Comparison of ENCODE assay signal across 9 cellular contexts in genomic region chr19:17755977-17756670, GRCh38. TPM values are rescaled to one million over a fixed set of nuclear protein-coding genes. Genes with fewer than 3 reads are reported as not detected.
DNase-seq lines count a peak whose midpoint lies in the region; ATAC-seq, FAIRE-seq and TF ChIP-seq lines count a peak whose summit lies in the region.
"Had no signal": no experiment of that assay in that cellular context is flagged by ENCODE, and none has a peak within 500 bp of the region (broad histone marks: within the 10 kb centered on the region; RNA-seq: fewer than 3 reads in every experiment).

No MANE protein-coding gene starts in this region.

- no TSS peak for BruUV-seq in GM12878 (replicated peaks; lab: Mats Ljungman, UMichigan)

- no peak for TF ChIP-seq CTCF in A549 (IDR thresholded peaks at IDR 0.05)
- TF ChIP-seq CTCF in GM10266 (IDR thresholded peaks at IDR 0.05; ENCODE audit: control insufficient read depth, insufficient read depth, low read depth, missing control alignments), result no peak
- no peak for TF ChIP-seq CTCF in GM12878 (IDR thresholded peaks at IDR 0.05 in 2 of 3, conservative IDR thresholded peaks at IDR 0.05 in 1 of 3; ENCODE audit: control insufficient read depth in 2 of 3, extremely low read depth in 1 of 3, insufficient read depth in 1 of 3, low read depth in 3 of 3, low read length in 3 of 3)
- TF ChIP-seq CTCF in nephron progenitor cell (IDR thresholded peaks at IDR 0.05), result no peak
- no peak for TF ChIP-seq CTCF in prostate gland (IDR thresholded peaks at IDR 0.05)

- in situ Hi-C loops in GM12878 (cut with MboI), result no loop called here

- RAD21 ChIA-PET in GM12878 (lab: Charles Lee; ENCODE audit: unreplicated experiment), result interaction anchor here (0.8 to 6.7 kb wide), 10 partner anchors 9 to 233 kb away, joined by 3 to 96 read pairs (median 3); partner anchors contain the start of gene CCDC124

- no peak overlapping the region for H3K27ac Mint-ChIP-seq in nephron progenitor cell

- H3K9ac ChIP-seq in GM12878 (ENCODE audit: control insufficient read depth, insufficient read depth, low read length), result peak overlapping the region; percentile 47; the same call in 1 of the 2 replicates

- 51% methylated on average over 12 of the region's 12 CpGs for WGBS in A549 (ENCODE audit: missing lambda C conversion rate)
- WGBS in GM12878 (ENCODE audit: insufficient coverage, insufficient replicate concordance, low lambda C conversion rate, missing lambda C conversion rate), result under 1% methylated on average over 12 of the region's 12 CpGs
- WGBS in prostate gland, result 61% methylated on average over 12 of the region's 12 CpGs

- no peaks in the 10 kb centered on the region for H3K36me3 Mint-ChIP-seq in nephron progenitor cell (ENCODE audit: low read depth)

- H3K4me3 Mint-ChIP-seq in nephron progenitor cell, result no peak overlapping the region

- no peak overlapping the region for H2AFZ ChIP-seq in GM12878 (ENCODE audit: control insufficient read depth, low read depth, low read length)

- SMC1A ChIA-PET in GM12878 (lab: Charles Lee; ENCODE audit: uncharacterized antibody, unreplicated experiment), result interaction anchor here (0.9 to 8.8 kb wide), 7 partner anchors 11 to 150 kb away, joined by 4 to 93 read pairs (median 40); partner anchors contain the start of genes JAK3 and MAP1S

- H3K27me3 Mint-ChIP-seq in nephron progenitor cell (ENCODE audit: low read depth, poor library complexity), result no peaks in the 10 kb centered on the region

- TF ChIP-seq EP300 in A549 (IDR thresholded peaks at IDR 0.05) (no peak), GM12878 (IDR thresholded peaks at IDR 0.05; ENCODE audit: borderline replicate concordance in 1 of 2, control insufficient read depth in 1 of 2, low read depth in 2 of 2, low read length in 2 of 2) (no peak)

- no peaks in the 10 kb centered on the region for H3K27me3 ChIP-seq in GM12878 (replicated peaks in 1 of 2; ENCODE audit: control insufficient read depth in 2 of 2, insufficient read depth in 2 of 2, low read length in 1 of 2)
- no peaks in the 10 kb centered on the region for H3K27me3 ChIP-seq in prostate gland (replicated peaks; ENCODE audit: insufficient read depth)

- no peaks in the 10 kb centered on the region for H4K20me1 ChIP-seq in GM12878 (ENCODE audit: control insufficient read depth, insufficient read depth)

- POLR2A ChIA-PET in A549 (lab: Yijun Ruan, JAX) (interaction anchor here (1.2 kb wide), 1 partner anchor 103 kb away, joined by 3 read pairs; the partner anchor contains the start of gene RPL18A), GM12878 (lab: Charles Lee) (interaction anchor here (0.6 to 3.0 kb wide), 8 partner anchors 8 to 336 kb away, joined by 3 to 23 read pairs (median 6); partner anchors contain the start of gene MAP1S)

- no peak overlapping the region for H3K4me3 ChIP-seq in A549
- H3K4me3 ChIP-seq in GM12878, result peak overlapping the region; percentile 69
- no peak overlapping the region for H3K4me3 ChIP-seq in prostate gland

- peaks cover 20% of the 10 kb centered on the region for H3K4me1 Mint-ChIP-seq in nephron progenitor cell

- DNase-seq in A549 (ENCODE audit: low read depth in 1 of 2, low spot score in 1 of 2), result peak; percentile 49 to 82
- peak; percentile 81 for DNase-seq in GM10266 (ENCODE audit: extremely low spot score)
- peak; percentile 30 for DNase-seq in NCI-H510A treated with DMSO at 0.1 percent for 48 hours (lab: John Stamatoyannopoulos, UW)
- peak; percentile 37 for DNase-seq in GM12878 (ENCODE audit: low read depth, low spot score)
- DNase-seq in nephron progenitor cell, result peak; percentile 84
- no peak for DNase-seq in prostate gland (ENCODE audit: low spot score)
- no peak for DNase-seq in KG1 (lab: John Stamatoyannopoulos, UW)

- H3K9me3 ChIP-seq in A549 (no peaks in the 10 kb centered on the region), GM12878 (replicated peaks; ENCODE audit: control insufficient read depth, insufficient read depth, low read length) (no peaks in the 10 kb centered on the region; the same call in 2 of the 3 replicates), prostate gland (no peaks in the 10 kb centered on the region)

- TF ChIP-seq RAD21 in A549 (conservative IDR thresholded peaks at IDR 0.05 in 1 of 2, IDR thresholded peaks at IDR 0.05 in 1 of 2), result no peak
- TF ChIP-seq RAD21 in GM12878 (IDR thresholded peaks at IDR 0.05; ENCODE audit: insufficient read depth, low read depth, low read length), result no peak

- H3K9me3 Mint-ChIP-seq in nephron progenitor cell, result no peaks in the 10 kb centered on the region

- peak overlapping the region; percentile 62 for H3K4me2 ChIP-seq in A549
- H3K4me2 ChIP-seq in GM12878 (ENCODE audit: control insufficient read depth, insufficient read depth), result peak overlapping the region; percentile 82

- intact Hi-C loops in GM12878 (cut with micrococcal nuclease; ENCODE audit: unreplicated experiment), result loop anchor here (2.0 kb wide), 1 partner anchor 21 kb away; no protein-coding TSS in a partner anchor
- intact Hi-C loops in prostate gland (cut with DNase I), result no loop called here

- no peak for FAIRE-seq in A549 (lab: Jason Lieb, UNC)
- FAIRE-seq in GM12878 (lab: Jason Lieb, UNC), result no peak

- H3K36me3 ChIP-seq in GM12878 (ENCODE audit: control insufficient read depth in 2 of 2, insufficient read depth in 2 of 2, low read length in 1 of 2) (peaks cover 0 to 5% of the 10 kb centered on the region in 2 experiments; a peak in 3 of 4 replicates), prostate gland (no peaks in the 10 kb centered on the region)

- H3K79me2 ChIP-seq in GM12878 (ENCODE audit: control insufficient read depth, insufficient read depth, low read length), result peaks cover 18% of the 10 kb centered on the region

- peak; percentile 72 to 76 for ATAC-seq in A549
- peak; percentile 45 for ATAC-seq in GM12878
- ATAC-seq in HG02938 (IDR thresholded peaks at IDR 0.05; ENCODE audit: unreplicated experiment), result no peak

- TF ChIP-seq POLR2A in A549 (IDR thresholded peaks at IDR 0.05; ENCODE audit: low read length) (no peak), GM12878 (IDR thresholded peaks at IDR 0.05; ENCODE audit: low read depth, low read length) (no peak), prostate gland (IDR thresholded peaks at IDR 0.05) (no peak)

- peaks cover 34% of the 10 kb centered on the region for H3K4me1 ChIP-seq in A549
- peaks cover 61% of the 10 kb centered on the region for H3K4me1 ChIP-seq in GM12878 (ENCODE audit: control insufficient read depth, insufficient read depth, low read length)
- no peaks in the 10 kb centered on the region for H3K4me1 ChIP-seq in prostate gland (replicated peaks)

- CTCF ChIA-PET in A549 (lab: Yijun Ruan, JAX), result interaction anchor here (1.6 kb wide), 1 partner anchor 10 kb away, joined by 6 read pairs; no protein-coding TSS in a partner anchor
- CTCF ChIA-PET in GM12878 (lab: Yijun Ruan, JAX), result interaction anchor here (0.7 to 6.8 kb wide), 13 partner anchors 10 to 177 kb away, joined by 3 to 85 read pairs (median 5); partner anchors contain the start of genes CCDC124, JAK3, MAP1S and RPL18A

- H3K27ac ChIP-seq in A549 (peak overlapping the region; percentile 80 to 91; a peak in 5 of 6 replicates), GM12878 (ENCODE audit: control insufficient read depth, insufficient read depth) (peak overlapping the region; percentile 66), prostate gland (no peak overlapping the region)

RNA-seq across cellular contexts. Expression of gene FCHO1, which starts 4.8 kb away (rescaled TPM):
- polyA plus RNA-seq in A549 (2011; rRNA removed) (1.7 and 2.2 TPM in 2 replicates), A549 (2017; fragmentation: RNase III; extraction: RNeasy Plus Mini Kit Qiagen cat#74134 plus additional on column Dnase treatment) (13.1 to 14.3 TPM (median 13.6 TPM) in 3 replicates), GM12878 (2011; rRNA removed) (4.3 and 7.2 TPM in 2 replicates), GM12878 (2014; fragmentation: Illumina TruSeq; extraction: Trizol) (6.9 and 11.7 TPM in 2 replicates), GM12878 (2014; fragmentation: Nextera tagmentation; extraction: Ambion mirVana) (under 1 TPM; 0.14 to 0.73 TPM), GM12878 (2014; rRNA removed) (19.2 and 22.7 TPM in 2 replicates), GM12878 (2016; fragmentation: Nextera tagmentation; extraction: Ambion mirVana) (10 to 100 TPM; 24.4 to 28.4 TPM)
- polyA plus RNA-seq in A549 (2012; cell fraction: cytosol; rRNA removed), result 4.2 and 6.1 TPM in 2 replicates
- 9.9 and 11.3 TPM in 2 replicates for polyA plus RNA-seq in A549 (2012; cell fraction: nucleus; rRNA removed)
- polyA minus RNA-seq in A549 (2011; rRNA and poly(A)+ RNA removed), result 3.3 and 4.6 TPM in 2 replicates
- total RNA-seq in GM12878 (2013; cell fraction: nucleolus; rRNA removed), result 133 and 141 TPM in 2 replicates
- total RNA-seq in GM12878 (2014; rRNA removed) (24.3 and 25.2 TPM in 2 replicates), GM12878 (2014; rRNA removed; fragmentation: Illumina TruSeq; extraction: Trizol) (12.2 and 12.5 TPM in 2 replicates), GM12878 (2021) (36.9 and 45.8 TPM in 2 replicates), prostate gland (10 to 100 TPM in 1 of 2 donors, 1 to 10 TPM in 1; 1.3 to 10.7 TPM)
- polyA plus RNA-seq in GM12878 (2011; ENCODE audit: low read depth), result 10.8 TPM
- 8.2 and 10.2 TPM in 2 replicates for polyA plus RNA-seq in GM12878 (2011; cell fraction: cytosol; rRNA removed)
- 57.4 and 76.4 TPM in 2 replicates for polyA plus RNA-seq in GM12878 (2011; cell fraction: nucleus; rRNA removed)
- polyA plus RNA-seq in GM12878 (2012), result 24.4 and 28.1 TPM in 2 replicates
- polyA minus RNA-seq in GM12878 (2011; rRNA and poly(A)+ RNA removed), result 30.5 and 47.3 TPM in 2 replicates
- polyA minus RNA-seq in GM12878 (2011; cell fraction: cytosol; rRNA and poly(A)+ RNA removed), result 11.3 and 13.5 TPM in 2 replicates
- 62.5 and 90.0 TPM in 2 replicates for polyA minus RNA-seq in GM12878 (2011; cell fraction: nucleus; rRNA and poly(A)+ RNA removed)

RNA-seq across cellular contexts. Expression of gene MAP1S, which starts 36.8 kb away (rescaled TPM):
- polyA plus RNA-seq in A549 (2011; rRNA removed), result 8.3 and 10.6 TPM in 2 replicates
- polyA plus RNA-seq in A549 (2012; cell fraction: cytosol; rRNA removed), result 29.2 and 30.3 TPM in 2 replicates
- polyA plus RNA-seq in A549 (2012; cell fraction: nucleus; rRNA removed), result 56.0 and 85.3 TPM in 2 replicates
- polyA plus RNA-seq in A549 (2017; fragmentation: RNase III; extraction: RNeasy Plus Mini Kit Qiagen cat#74134 plus additional on column Dnase treatment), result 23.2 to 26.9 TPM (median 26.4 TPM) in 3 replicates
- polyA minus RNA-seq in A549 (2011; rRNA and poly(A)+ RNA removed), result 19.2 and 23.6 TPM in 2 replicates
- 18.5 and 19.7 TPM in 2 replicates for total RNA-seq in GM12878 (2013; cell fraction: nucleolus; rRNA removed)
- total RNA-seq in GM12878 (2014; rRNA removed), result 13.8 and 14.6 TPM in 2 replicates
- 6.4 and 6.6 TPM in 2 replicates for total RNA-seq in GM12878 (2014; rRNA removed; fragmentation: Illumina TruSeq; extraction: Trizol)
- total RNA-seq in GM12878 (2021), result 63.9 and 65.3 TPM in 2 replicates
- polyA plus RNA-seq in GM12878 (2011; ENCODE audit: low read depth), result 14.1 TPM
- 1.9 and 6.6 TPM in 2 replicates for polyA plus RNA-seq in GM12878 (2011; rRNA removed)
- polyA plus RNA-seq in GM12878 (2011; cell fraction: cytosol; rRNA removed), result 17.1 and 17.3 TPM in 2 replicates
- polyA plus RNA-seq in GM12878 (2011; cell fraction: nucleus; rRNA removed), result 26.6 and 44.9 TPM in 2 replicates
- polyA plus RNA-seq in GM12878 (2012), result 60.1 and 64.9 TPM in 2 replicates
- 2.9 and 16.8 TPM in 2 replicates for polyA plus RNA-seq in GM12878 (2014; fragmentation: Illumina TruSeq; extraction: Trizol)
- 1 to 10 TPM; 2.1 to 3.4 TPM for polyA plus RNA-seq in GM12878 (2014; fragmentation: Nextera tagmentation; extraction: Ambion mirVana)
- polyA plus RNA-seq in GM12878 (2014; rRNA removed), result 15.5 and 22.2 TPM in 2 replicates
- 10 to 100 TPM; 26.5 to 31.8 TPM for polyA plus RNA-seq in GM12878 (2016; fragmentation: Nextera tagmentation; extraction: Ambion mirVana)
- 34.7 and 45.5 TPM in 2 replicates for polyA minus RNA-seq in GM12878 (2011; rRNA and poly(A)+ RNA removed)
- polyA minus RNA-seq in GM12878 (2011; cell fraction: cytosol; rRNA and poly(A)+ RNA removed), result 41.9 and 52.7 TPM in 2 replicates
- polyA minus RNA-seq in GM12878 (2011; cell fraction: nucleus; rRNA and poly(A)+ RNA removed), result 9.9 and 19.7 TPM in 2 replicates
- total RNA-seq in prostate gland, result 10 to 100 TPM; 34.9 to 61.1 TPM

RNA-seq across cellular contexts. Expression of gene B3GNT3, which starts 38.8 kb away (rescaled TPM):
- polyA plus RNA-seq in A549 (2011; rRNA removed) (2.7 and 4.8 TPM in 2 replicates), A549 (2017; fragmentation: RNase III; extraction: RNeasy Plus Mini Kit Qiagen cat#74134 plus additional on column Dnase treatment) (1.6 to 2.4 TPM (median 1.8 TPM) in 3 replicates), GM12878 (2011; rRNA removed) (not detected in 2 replicates), GM12878 (2014; fragmentation: Illumina TruSeq; extraction: Trizol) (not detected in 2 replicates), GM12878 (2014; fragmentation: Nextera tagmentation; extraction: Ambion mirVana) (not detected), GM12878 (2014; rRNA removed) (not detected in 2 replicates), GM12878 (2016; fragmentation: Nextera tagmentation; extraction: Ambion mirVana) (not detected)
- 0.61 and 0.80 TPM in 2 replicates for polyA plus RNA-seq in A549 (2012; cell fraction: cytosol; rRNA removed)
- polyA plus RNA-seq in A549 (2012; cell fraction: nucleus; rRNA removed), result 2.0 and 2.8 TPM in 2 replicates
- polyA minus RNA-seq in A549 (2011; rRNA and poly(A)+ RNA removed), result 3.0 and 3.3 TPM in 2 replicates
- not detected in 2 replicates for total RNA-seq in GM12878 (2013; cell fraction: nucleolus; rRNA removed)
- total RNA-seq in GM12878 (2014; rRNA removed) (0.22 TPM in 1 of 2 replicates, not detected in the other), GM12878 (2014; rRNA removed; fragmentation: Illumina TruSeq; extraction: Trizol) (not detected in 2 replicates), GM12878 (2021) (0.08 TPM in 1 of 2 replicates, not detected in the other), prostate gland (10 to 100 TPM in 1 of 2 donors, 1 to 10 TPM in 1; 5.2 to 11.9 TPM)
- polyA plus RNA-seq in GM12878 (2011; ENCODE audit: low read depth), result not detected
- polyA plus RNA-seq in GM12878 (2011; cell fraction: cytosol; rRNA removed), result not detected in 2 replicates
- not detected in 2 replicates for polyA plus RNA-seq in GM12878 (2011; cell fraction: nucleus; rRNA removed)
- not detected in 2 replicates for polyA plus RNA-seq in GM12878 (2012)
- polyA minus RNA-seq in GM12878 (2011; rRNA and poly(A)+ RNA removed), result not detected in 2 replicates
- not detected in 2 replicates for polyA minus RNA-seq in GM12878 (2011; cell fraction: cytosol; rRNA and poly(A)+ RNA removed)
- not detected in 2 replicates for polyA minus RNA-seq in GM12878 (2011; cell fraction: nucleus; rRNA and poly(A)+ RNA removed)
- total RNA-seq: pulmonary artery endothelial cell had no signal

Comparison
In these comparisons a context has a peak if more than half of its experiments do, and no peak if none do; other contexts are left out.
1. DNase-seq: peak in A549 (2 of 2), GM10266 (single experiment), NCI-H510A treated with DMSO at 0.1 percent for 48 hours (single experiment), GM12878 (single experiment) and nephron progenitor cell (single experiment); none in prostate gland (single experiment) and KG1 (single experiment).
2. H3K27ac ChIP-seq: peak in A549 (2 of 2) and GM12878 (single experiment); none in prostate gland (0 of 2).
3. RNA of gene B3GNT3, which starts 38.8 kb away (total RNA-seq): 5.2 to 11.9 TPM in prostate gland; 0.08 to 0.22 TPM in GM12878; every median in the first group is over 4 times any median in the second.
4. Of the 24 proteins assayed by ChIP-seq in both GM12878 and A549: peak only in GM12878: BHLHE40; only in A549: none; in both: RFX5; in neither: 22.